8 cellular contexts compared by ENCODE assay signal in genomic region chr3:22117751-22118346, GRCh38.
A peak's percentile ranks its signal among the peaks of the same experiment; 100 is the strongest.
DNase-seq lines count a peak whose midpoint lies in the region; ATAC-seq and TF ChIP-seq lines count a peak whose summit lies in the region.

No MANE protein-coding gene starts in this region.

- no peaks in the 10 kb centered on the region for H3K36me3 ChIP-seq in GM06990 (ENCODE audit: control insufficient read depth, insufficient read depth, low read length)
- no peaks in the 10 kb centered on the region for H3K36me3 ChIP-seq in lung (ENCODE audit: control insufficient read depth in 2 of 2, insufficient read depth in 2 of 2, low read length in 2 of 2)
- no peaks in the 10 kb centered on the region for H3K36me3 ChIP-seq in mucosa of descending colon (ENCODE audit: low read depth)

- H3K4me3 Mint-ChIP-seq in brain, result no peak overlapping the region

- no peaks in the 10 kb centered on the region for H3K9me3 Mint-ChIP-seq in brain

- H3K36me3 Mint-ChIP-seq in brain, result no peaks in the 10 kb centered on the region

- peaks cover 6% of the 10 kb centered on the region for H3K4me1 Mint-ChIP-seq in brain

- ATAC-seq in lung (ENCODE audit: insufficient read depth, low FRiP score) (no peak), GM21825 (IDR thresholded peaks at IDR 0.05; ENCODE audit: unreplicated experiment) (no peak), mucosa of descending colon (no peak)

- H3K27ac Mint-ChIP-seq in brain, result no peak overlapping the region

- no peaks in the 10 kb centered on the region for H3K27me3 ChIP-seq in GM06990 (replicated peaks; ENCODE audit: control insufficient read depth, insufficient read depth, low read length)
- no peaks in the 10 kb centered on the region for H3K27me3 ChIP-seq in lung (ENCODE audit: control insufficient read depth, insufficient read depth)

- 26 to 37% methylated on average over 5 of the region's 5 CpGs for WGBS in lung, 2 donors

- H3K4me3 ChIP-seq in GM06990 (replicated peaks; ENCODE audit: low read depth, low read length), result no peak overlapping the region
- no peak overlapping the region for H3K4me3 ChIP-seq in lung
- H3K4me3 ChIP-seq in mucosa of descending colon, result no peak overlapping the region

- H3K9me3 ChIP-seq in lung (ENCODE audit: control insufficient read depth in 2 of 2, insufficient read depth in 1 of 2, low read length in 1 of 2) (no peaks in the 10 kb centered on the region), mucosa of descending colon (no peaks in the 10 kb centered on the region)

- no peaks in the 10 kb centered on the region for H3K27me3 Mint-ChIP-seq in brain

- intact Hi-C loops in mucosa of descending colon (cut with DNase I, micrococcal nuclease), result no loop called here

- H3K4me1 ChIP-seq in lung (ENCODE audit: control insufficient read depth in 2 of 2, insufficient read depth in 2 of 2, low read length in 2 of 2), result no peaks in the 10 kb centered on the region
- no peaks in the 10 kb centered on the region for H3K4me1 ChIP-seq in mucosa of descending colon (ENCODE audit: low read depth)

- no peak overlapping the region for H3K27ac ChIP-seq in lung (ENCODE audit: low read depth in 1 of 2, low read length in 1 of 2)

- TF ChIP-seq CTCF in GM06990 (IDR thresholded peaks at IDR 0.05; ENCODE audit: insufficient read depth, low read length, poor library complexity, severe bottlenecking) (peak; percentile 31), brain (conservative IDR thresholded peaks at IDR 0.05) (peak; percentile 80 to 86), lung (IDR thresholded peaks at IDR 0.05; ENCODE audit: control extremely low read depth, extremely low read depth) (peak; percentile 18), mucosa of descending colon (IDR thresholded peaks at IDR 0.05) (no peak)

- DNase-seq in GM06990 (ENCODE audit: extremely low read depth, insufficient read length) (no peak), NCI-H1092 treated with DMSO at 0.1 percent for 48 hours (lab: John Stamatoyannopoulos, UW) (peak; percentile 19), lung (ENCODE audit: low spot score) (no peak), mucosa of descending colon (no peak), retina (no peak)
- DNase-seq in stimulated activated CD4-positive, alpha-beta T cell treated with anti-CD3 and anti-CD28 coated beads, Interleukin-15, amount 100 ng/mL, for 24 hours, result no peak
